17 cellular contexts compared by ENCODE assay signal in the genomic region with DNA sequence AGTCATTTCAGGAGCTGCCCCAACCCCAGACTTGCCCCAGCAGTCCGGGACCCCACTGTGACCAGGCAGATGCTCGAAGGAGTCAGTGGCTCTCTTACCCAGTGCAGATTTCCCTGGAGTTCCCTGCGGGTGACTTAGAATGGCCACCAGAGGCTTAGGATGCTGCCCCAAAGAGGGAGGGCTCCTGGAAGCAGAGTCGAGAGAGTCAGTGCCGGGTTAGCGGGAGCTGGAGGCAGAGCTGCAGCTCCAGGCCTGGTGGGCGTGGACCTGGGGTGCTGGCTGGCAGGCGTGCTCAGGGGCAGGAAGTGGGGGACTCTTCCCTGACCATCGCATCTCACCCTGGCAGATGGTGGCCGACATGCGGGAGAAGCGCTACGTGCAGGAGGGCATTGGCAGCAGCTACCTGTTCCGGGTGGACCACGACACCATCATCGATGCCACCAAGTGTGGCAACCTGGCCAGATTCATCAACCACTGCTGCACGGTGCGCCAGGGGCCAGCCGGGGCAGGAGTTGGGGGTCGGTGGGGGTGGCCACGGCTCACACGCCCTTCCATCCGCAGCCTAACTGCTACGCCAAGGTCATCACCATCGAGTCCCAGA. TPM values are rescaled to one million over a fixed set of nuclear protein-coding genes. Genes with fewer than 3 reads are reported as not detected.
DNase-seq lines count a peak whose midpoint lies in the region; ATAC-seq and TF ChIP-seq lines count a peak whose summit lies in the region.
"Had no signal": no experiment of that assay in that cellular context is flagged by ENCODE, and none has a peak within 500 bp of the region (broad histone marks: within the 10 kb centered on the region; RNA-seq: fewer than 3 reads in every experiment).

No MANE protein-coding gene starts in this region.

- H3K36me3 Mint-ChIP-seq in activated naive CD4-positive, alpha-beta T cell treated with anti-CD3 and anti-CD28 coated beads, Interleukin-2, amount 50 U/mL, for 72 hours, result peaks cover 0 to 5% of the 10 kb centered on the region in 2 donors
- peaks cover 91% of the 10 kb centered on the region for H3K36me3 Mint-ChIP-seq in dendritic cell treated with granulocyte-macrophage colony-stimulating factor and Interleukin-4, amounts not matched to agents 40 ng/mL and 50 ng/mL, for 4 days (ENCODE audit: low read depth)
- peaks cover 38% of the 10 kb centered on the region for H3K36me3 Mint-ChIP-seq in stimulated activated effector memory CD8-positive, alpha-beta T cell treated with anti-CD3 and anti-CD28 coated beads, Interleukin-12 subunit alpha, Interleukin-12 subunit beta, amount 100 ng/mL, for 72 hours

- POLR2A ChIA-PET in HEK293 (lab: Yijun Ruan, JAX), result interaction anchor here (0.6 to 2.9 kb wide), 12 partner anchors 10 to 1168 kb away, joined by 3 to 13 read pairs (median 4); partner anchors contain the start of genes KAT8, PAGR1, ZNF646 and ZNF668

- peaks cover 29% of the 10 kb centered on the region for H3K4me1 Mint-ChIP-seq in dendritic cell treated with granulocyte-macrophage colony-stimulating factor and Interleukin-4, amounts not matched to agents 40 ng/mL and 50 ng/mL, for 4 days (ENCODE audit: low read depth)
- peaks cover 10% of the 10 kb centered on the region for H3K4me1 Mint-ChIP-seq in stimulated activated effector memory CD8-positive, alpha-beta T cell treated with anti-CD3 and anti-CD28 coated beads, Interleukin-12 subunit alpha, Interleukin-12 subunit beta, amount 100 ng/mL, for 72 hours

- DNase-seq in activated naive CD4-positive, alpha-beta T cell treated with anti-CD3 and anti-CD28 coated beads, Interleukin-2, amount 50 U/mL, for 72 hours (ENCODE audit: low spot score in 2 of 2), result no peak
- no peak for DNase-seq in activated naive CD4-positive, alpha-beta T cell treated with Interleukin-2 at 50 U/mL for 16 hours
- no peak for DNase-seq in stimulated activated effector memory CD8-positive, alpha-beta T cell treated with anti-CD3 and anti-CD28 coated beads, Interleukin-12 subunit alpha, Interleukin-12 subunit beta, amount 100 ng/mL, for 72 hours (ENCODE audit: low spot score in 2 of 2)
- DNase-seq in AG08396 (ENCODE audit: low spot score) (no peak), DMS153 (lab: John Stamatoyannopoulos, UW) (no peak)
- DNase-seq: DMS79; Karpas-422; NCI-H187; NCI-H345; NCI-H526 treated with DMSO at 0.1 percent for 48 hours; NK-92 treated with Interleukin-12 subunit alpha and Interleukin-12 subunit beta, amount 100 ng/mL, for 24 hours; OCI-M1; SW 1271 had no signal

- H3K9me3 ChIP-seq in HEK293 (ENCODE audit: control insufficient read depth, insufficient read depth, low read depth, low read length), result no peaks in the 10 kb centered on the region

- peak overlapping the region; percentile 21 to 72 for H3K27ac Mint-ChIP-seq in activated naive CD4-positive, alpha-beta T cell treated with anti-CD3 and anti-CD28 coated beads, Interleukin-2, amount 50 U/mL, for 72 hours
- H3K27ac Mint-ChIP-seq in dendritic cell treated with granulocyte-macrophage colony-stimulating factor and Interleukin-4, amounts not matched to agents 40 ng/mL and 50 ng/mL, for 4 days, result peak overlapping the region; percentile 88
- H3K27ac Mint-ChIP-seq in stimulated activated effector memory CD8-positive, alpha-beta T cell treated with anti-CD3 and anti-CD28 coated beads, Interleukin-12 subunit alpha, Interleukin-12 subunit beta, amount 100 ng/mL, for 72 hours, result peak overlapping the region; percentile 86

- CTCF ChIA-PET in HEK293 (lab: Yijun Ruan, JAX), result interaction anchor here (0.6 to 4.2 kb wide), 25 partner anchors 11 to 1168 kb away, joined by 3 to 25 read pairs (median 4); partner anchors contain the start of genes ARMC5, PAGR1, STX4 and TLCD3B

- no peaks in the 10 kb centered on the region for H3K27me3 Mint-ChIP-seq in dendritic cell treated with granulocyte-macrophage colony-stimulating factor and Interleukin-4, amounts not matched to agents 40 ng/mL and 50 ng/mL, for 4 days

- no peaks in the 10 kb centered on the region for H3K4me1 ChIP-seq in HEK293 (ENCODE audit: control insufficient read depth, insufficient read depth, low read length)

- no peak overlapping the region for H3K27ac ChIP-seq in HEK293 (ENCODE audit: extremely low read depth, low read depth, low read length)
- H3K27ac ChIP-seq: C4-2B had no signal

- no peak for ATAC-seq in activated naive CD4-positive, alpha-beta T cell treated with anti-CD3 and anti-CD28 coated beads, Interleukin-2, amount 50 U/mL, for 72 hours
- no peak for ATAC-seq in stimulated activated effector memory CD8-positive, alpha-beta T cell treated with anti-CD3 and anti-CD28 coated beads, Interleukin-12 subunit alpha, Interleukin-12 subunit beta, amount 100 ng/mL, for 72 hours
- no peak for ATAC-seq in HG02759 (IDR thresholded peaks at IDR 0.05; ENCODE audit: unreplicated experiment)

- intact Hi-C loops in dendritic cell treated with granulocyte-macrophage colony-stimulating factor and Interleukin-4, amounts not matched to agents 40 ng/mL and 50 ng/mL, for 4 days (cut with micrococcal nuclease), result no loop called here

- no peak for TF ChIP-seq CTCF in HEK293 (tag by site-specific recombination; IDR thresholded peaks at IDR 0.05)

- no peak overlapping the region for H3K4me3 Mint-ChIP-seq in dendritic cell treated with granulocyte-macrophage colony-stimulating factor and Interleukin-4, amounts not matched to agents 40 ng/mL and 50 ng/mL, for 4 days
- no peak overlapping the region for H3K4me3 Mint-ChIP-seq in stimulated activated effector memory CD8-positive, alpha-beta T cell treated with anti-CD3 and anti-CD28 coated beads, Interleukin-12 subunit alpha, Interleukin-12 subunit beta, amount 100 ng/mL, for 72 hours

- H3K36me3 ChIP-seq in HEK293 (ENCODE audit: control insufficient read depth in 2 of 2, insufficient read depth in 1 of 2, low read length in 2 of 2), result peaks cover 0 to 87% of the 10 kb centered on the region in 2 experiments; a peak in 2 of 3 replicates

- H3K9me3 Mint-ChIP-seq in activated naive CD4-positive, alpha-beta T cell treated with anti-CD3 and anti-CD28 coated beads, Interleukin-2, amount 50 U/mL, for 72 hours, result no peaks in the 10 kb centered on the region
- no peaks in the 10 kb centered on the region for H3K9me3 Mint-ChIP-seq in dendritic cell treated with granulocyte-macrophage colony-stimulating factor and Interleukin-4, amounts not matched to agents 40 ng/mL and 50 ng/mL, for 4 days
- no peaks in the 10 kb centered on the region for H3K9me3 Mint-ChIP-seq in stimulated activated effector memory CD8-positive, alpha-beta T cell treated with anti-CD3 and anti-CD28 coated beads, Interleukin-12 subunit alpha, Interleukin-12 subunit beta, amount 100 ng/mL, for 72 hours

- H3K4me3 ChIP-seq in HEK293 (ENCODE audit: low read depth, low read length), result no peak overlapping the region

TF ChIP-seq in HEK293, 187 proteins besides CTCF, POLR2A, EP300 and RAD21 (continues in another document):
- TF ChIP-seq ZNF791 (tag by site-specific recombination; IDR thresholded peaks at IDR 0.05) (no peak), ZNF366 (tag by site-specific recombination; conservative IDR thresholded peaks at IDR 0.05) (no peak), SP2 (tag by site-specific recombination; IDR thresholded peaks at IDR 0.05) (peak; percentile 42), ZBTB6 (tag by site-specific recombination; IDR thresholded peaks at IDR 0.05) (peak; percentile 26; the same call in 1 of the 2 replicates), ZNF394 (tag by site-specific recombination; IDR thresholded peaks at IDR 0.05; ENCODE audit: borderline replicate concordance) (no peak), RBAK (tag by site-specific recombination; IDR thresholded peaks at IDR 0.05) (no peak)
- TF ChIP-seq, protein P1, sequence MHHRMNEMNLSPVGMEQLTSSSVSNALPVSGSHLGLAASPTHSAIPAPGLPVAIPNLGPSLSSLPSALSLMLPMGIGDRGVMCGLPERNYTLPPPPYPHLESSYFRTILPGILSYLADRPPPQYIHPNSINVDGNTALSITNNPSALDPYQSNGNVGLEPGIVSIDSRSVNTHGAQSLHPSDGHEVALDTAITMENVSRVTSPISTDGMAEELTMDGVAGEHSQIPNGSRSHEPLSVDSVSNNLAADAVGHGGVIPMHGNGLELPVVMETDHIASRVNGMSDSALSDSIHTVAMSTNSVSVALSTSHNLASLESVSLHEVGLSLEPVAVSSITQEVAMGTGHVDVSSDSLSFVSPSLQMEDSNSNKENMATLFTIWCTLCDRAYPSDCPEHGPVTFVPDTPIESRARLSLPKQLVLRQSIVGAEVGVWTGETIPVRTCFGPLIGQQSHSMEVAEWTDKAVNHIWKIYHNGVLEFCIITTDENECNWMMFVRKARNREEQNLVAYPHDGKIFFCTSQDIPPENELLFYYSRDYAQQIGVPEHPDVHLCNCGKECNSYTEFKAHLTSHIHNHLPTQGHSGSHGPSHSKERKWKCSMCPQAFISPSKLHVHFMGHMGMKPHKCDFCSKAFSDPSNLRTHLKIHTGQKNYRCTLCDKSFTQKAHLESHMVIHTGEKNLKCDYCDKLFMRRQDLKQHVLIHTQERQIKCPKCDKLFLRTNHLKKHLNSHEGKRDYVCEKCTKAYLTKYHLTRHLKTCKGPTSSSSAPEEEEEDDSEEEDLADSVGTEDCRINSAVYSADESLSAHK (tag by site-specific recombination; IDR thresholded peaks at IDR 0.05), result no peak

RNA-seq across cellular contexts. Expression of gene HSD3B7, which starts 1.6 kb away (rescaled TPM):
- 1 to 10 TPM; 4.1 to 9.2 TPM for total RNA-seq in activated naive CD4-positive, alpha-beta T cell treated with anti-CD3 and anti-CD28 coated beads, Interleukin-2, amount 50 U/mL, for 72 hours

RNA-seq across cellular contexts. Expression of gene SETD1A, which starts 25.8 kb away (rescaled TPM):
- total RNA-seq in activated naive CD4-positive, alpha-beta T cell treated with anti-CD3 and anti-CD28 coated beads, Interleukin-2, amount 50 U/mL, for 72 hours, result 10 to 100 TPM; 24.5 to 34.1 TPM

RNA-seq across cellular contexts. Expression of gene STX1B, which starts 27.0 kb away (rescaled TPM):
- total RNA-seq in activated naive CD4-positive, alpha-beta T cell treated with anti-CD3 and anti-CD28 coated beads, Interleukin-2, amount 50 U/mL, for 72 hours, result 1 to 10 TPM in 1 of 2 donors, under 1 TPM in 1; 0.87 to 4.5 TPM

RNA-seq across cellular contexts. Expression of gene ORAI3, which starts 34.5 kb away (rescaled TPM):
- 10 to 100 TPM in 1 of 2 donors, 1 to 10 TPM in 1; 7.3 to 17.1 TPM for total RNA-seq in activated naive CD4-positive, alpha-beta T cell treated with anti-CD3 and anti-CD28 coated beads, Interleukin-2, amount 50 U/mL, for 72 hours

RNA-seq across cellular contexts. Expression of gene STX4, which starts 50.0 kb away (rescaled TPM):
- total RNA-seq in activated naive CD4-positive, alpha-beta T cell treated with anti-CD3 and anti-CD28 coated beads, Interleukin-2, amount 50 U/mL, for 72 hours, result 10 to 100 TPM; 63.4 to 66.1 TPM
